Comparison of ENCODE assay signal across 8 cellular contexts in the genomic region with DNA sequence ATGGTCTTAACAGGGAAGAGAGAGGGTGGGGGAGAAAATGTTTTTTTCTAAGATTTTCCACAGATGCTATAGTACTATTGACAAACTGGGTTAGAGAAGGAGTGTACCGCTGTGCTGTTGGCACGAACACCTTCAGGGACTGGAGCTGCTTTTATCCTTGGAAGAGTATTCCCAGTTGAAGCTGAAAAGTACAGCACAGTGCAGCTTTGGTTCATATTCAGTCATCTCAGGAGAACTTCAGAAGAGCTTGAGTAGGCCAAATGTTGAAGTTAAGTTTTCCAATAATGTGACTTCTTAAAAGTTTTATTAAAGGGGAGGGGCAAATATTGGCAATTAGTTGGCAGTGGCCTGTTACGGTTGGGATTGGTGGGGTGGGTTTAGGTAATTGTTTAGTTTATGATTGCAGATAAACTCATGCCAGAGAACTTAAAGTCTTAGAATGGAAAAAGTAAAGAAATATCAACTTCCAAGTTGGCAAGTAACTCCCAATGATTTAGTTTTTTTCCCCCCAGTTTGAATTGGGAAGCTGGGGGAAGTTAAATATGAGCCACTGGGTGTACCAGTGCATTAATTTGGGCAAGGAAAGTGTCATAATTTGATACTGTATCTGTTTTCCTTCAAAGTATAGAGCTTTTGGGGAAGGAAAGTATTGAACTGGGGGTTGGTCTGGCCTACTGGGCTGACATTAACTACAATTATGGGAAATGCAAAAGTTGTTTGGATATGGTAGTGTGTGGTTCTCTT. TPM values are rescaled to one million over a fixed set of nuclear protein-coding genes. Genes with fewer than 3 reads are reported as not detected.
DNase-seq lines count a peak whose midpoint lies in the region; ATAC-seq and TF ChIP-seq lines count a peak whose summit lies in the region.

No MANE protein-coding gene starts in this region.

- TF ChIP-seq CTCF in gastroesophageal sphincter (IDR thresholded peaks at IDR 0.05) (no peak), spleen (IDR thresholded peaks at IDR 0.05 in 8 of 11, conservative IDR thresholded peaks at IDR 0.05 in 3 of 11) (no peak)

- H3K27ac ChIP-seq in gastroesophageal sphincter (peak overlapping the region; percentile 96 to 100 (median 98)), spleen (peak overlapping the region; percentile 95 to 100 (median 98))

- H3K4me3 ChIP-seq in gastroesophageal sphincter, result peak overlapping the region; percentile 74 to 97
- H3K4me3 ChIP-seq in spleen, result peak overlapping the region; percentile 67 to 93 (median 81)

- no peaks in the 10 kb centered on the region for H3K9me3 ChIP-seq in gastroesophageal sphincter
- H3K9me3 ChIP-seq in spleen, result no peaks in the 10 kb centered on the region

- H3K27me3 ChIP-seq in gastroesophageal sphincter (no peaks in the 10 kb centered on the region), spleen (replicated peaks in 1 of 7) (no peaks in the 10 kb centered on the region)

- DNase-seq in DMS79 treated with DMSO at 0.1 percent for 48 hours (lab: John Stamatoyannopoulos, UW), result peak; percentile 37
- DNase-seq in DMS79 (lab: John Stamatoyannopoulos, UW), result no peak
- peak; percentile 62 for DNase-seq in RKO (ENCODE audit: low spot score)
- no peak for DNase-seq in spleen
- DNase-seq in activated CD8-positive, alpha-beta memory T cell treated with anti-CD3 and anti-CD28 coated beads for 24 hours, result no peak
- DNase-seq in SW 1271 (lab: John Stamatoyannopoulos, UW), result no peak

- no peak for TF ChIP-seq EP300 in gastroesophageal sphincter (IDR thresholded peaks at IDR 0.05)

- peak; percentile 27 to 68 for TF ChIP-seq POLR2A in gastroesophageal sphincter (IDR thresholded peaks at IDR 0.05)
- peak in 2 of 3 donors; percentile 21 to 42 for TF ChIP-seq POLR2A in spleen (IDR thresholded peaks at IDR 0.05)

- H3K36me3 ChIP-seq in gastroesophageal sphincter (peaks cover 34 to 55% of the 10 kb centered on the region in 2 donors), spleen (peaks cover 0 to 57% (median 51%) of the 10 kb centered on the region in 6 donors)

- H3K4me1 ChIP-seq in gastroesophageal sphincter (peaks cover 4 to 30% (median 7%) of the 10 kb centered on the region in 3 donors), spleen (peaks cover 24 to 53% (median 40%) of the 10 kb centered on the region in 6 donors)

- 0% methylated on average over 3 of the region's 3 CpGs for WGBS in gastroesophageal sphincter (ENCODE audit: low coverage in 1 of 2), 2 donors
- 0% methylated on average over 3 of the region's 3 CpGs for WGBS in spleen, 5 donors

- no peak for ATAC-seq in gastroesophageal sphincter
- no peak for ATAC-seq in GM21576 (IDR thresholded peaks at IDR 0.05; ENCODE audit: unreplicated experiment)

- intact Hi-C loops in spleen (cut with DNase I; ENCODE audit: low total_unique reads), result no loop called here

RNA-seq across cellular contexts. Expression of a gene that starts 2.9 kb away (rescaled TPM):
- over 10,000 TPM in 2 of 4 donors, 1,000 to 10,000 TPM in 2; 2,194 to 20,520 (median 8,164) TPM for total RNA-seq in gastroesophageal sphincter
- total RNA-seq in spleen, result over 10,000 TPM; 10,088 to 24,490 (median 13,598) TPM
- 100 to 1,000 TPM; 111 to 793 (median 171) TPM for polyA plus RNA-seq in spleen

RNA-seq across cellular contexts. Expression of a gene that starts 23.2 kb away (rescaled TPM):
- total RNA-seq in gastroesophageal sphincter (10 to 100 TPM; 70.6 to 97.6 (median 89.2) TPM), spleen (100 to 1,000 TPM in 2 of 7 donors, 10 to 100 TPM in 5; 64.7 to 125 (median 77.4) TPM)
- 10 to 100 TPM; 52.4 to 70.6 (median 60.7) TPM for polyA plus RNA-seq in spleen

RNA-seq across cellular contexts. Expression of a gene that starts 56.5 kb away (rescaled TPM):
- total RNA-seq in gastroesophageal sphincter (100 to 1,000 TPM in 3 of 4 donors, 10 to 100 TPM in 1; 90.6 to 173 (median 139) TPM), spleen (100 to 1,000 TPM in 2 of 7 donors, 10 to 100 TPM in 5; 81.6 to 137 (median 95.8) TPM)
- polyA plus RNA-seq in spleen, result 10 to 100 TPM; 20.6 to 57.0 (median 27.6) TPM

Comparison
In these comparisons a context has a peak if more than half of its experiments do, and no peak if none do; other contexts are left out.
1. DNase-seq: peak in DMS79 treated with DMSO at 0.1 percent for 48 hours (single experiment) and RKO (single experiment); none in DMS79 (single experiment), spleen (single experiment), activated CD8-positive, alpha-beta memory T cell treated with anti-CD3 and anti-CD28 coated beads for 24 hours (single experiment) and SW 1271 (0 of 2).